In the genomic region with DNA sequence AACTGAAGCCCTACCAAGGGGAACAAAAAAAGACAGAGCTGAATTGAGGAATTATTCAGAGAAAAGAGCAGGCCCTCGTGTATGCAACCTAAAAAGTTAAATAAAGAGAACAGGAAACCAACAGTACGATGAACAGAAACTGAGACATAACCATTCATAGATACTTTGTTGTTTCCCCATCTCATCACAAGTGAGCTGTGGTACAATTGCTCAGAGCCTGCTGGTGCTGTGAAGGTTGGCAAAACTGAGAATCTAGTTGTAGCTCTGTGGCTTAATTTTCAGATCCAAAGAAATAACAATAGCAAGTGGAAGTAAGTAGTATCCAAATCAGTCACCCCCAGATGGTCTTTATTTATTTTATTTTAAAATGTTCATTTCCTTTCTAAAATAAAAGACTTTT, we compare ENCODE assay signal across 28 cellular contexts. TPM values are rescaled to one million over a fixed set of nuclear protein-coding genes. Genes with fewer than 3 reads are reported as not detected.
DNase-seq lines count a peak whose midpoint lies in the region; ATAC-seq, FAIRE-seq and TF ChIP-seq lines count a peak whose summit lies in the region.
"Had no signal": no experiment of that assay in that cellular context is flagged by ENCODE, and none has a peak within 500 bp of the region (broad histone marks: within the 10 kb centered on the region; RNA-seq: fewer than 3 reads in every experiment).

No MANE protein-coding gene starts in this region.

- H3K9me3 ChIP-seq in RWPE2 (ENCODE audit: severe bottlenecking) = no peaks in the 10 kb centered on the region
- H3K9me3 ChIP-seq: ovary, Peyer's patch, right atrium auricular region had no signal

- peaks cover 36% of the 10 kb centered on the region for H3K4me1 ChIP-seq in RWPE2 (ENCODE audit: insufficient read depth, poor library complexity, severe bottlenecking)
- H3K4me1 ChIP-seq: Peyer's patch had no signal

- intact Hi-C loops in left colon (cut with DNase I, micrococcal nuclease) = no loop called here

- peak overlapping the region; percentile 16 for H3K27ac ChIP-seq in RWPE2 (ENCODE audit: poor library complexity, severe bottlenecking)
- H3K27ac ChIP-seq: C4-2B, Peyer's patch, right atrium auricular region had no signal

- no peaks in the 10 kb centered on the region for H3K27me3 ChIP-seq in RWPE2 (ENCODE audit: insufficient read depth, poor library complexity, severe bottlenecking)
- H3K27me3 ChIP-seq: ovary, Peyer's patch, right atrium auricular region had no signal

- TF ChIP-seq CTCF in RWPE2 (IDR thresholded peaks at IDR 0.05; ENCODE audit: poor library complexity, severe bottlenecking) = no peak

- H3K36me3 ChIP-seq in RWPE2 (ENCODE audit: low read depth) = peaks cover 85% of the 10 kb centered on the region
- H3K36me3 ChIP-seq: ovary, Peyer's patch, right atrium auricular region had no signal

- H3K4me3 ChIP-seq in RWPE2 (ENCODE audit: severe bottlenecking) = no peak overlapping the region
- H3K4me3 ChIP-seq: ovary, Peyer's patch, right atrium auricular region had no signal

- peak; percentile 46 for ATAC-seq in GM21390 (IDR thresholded peaks at IDR 0.05; ENCODE audit: unreplicated experiment)
- ATAC-seq in RWPE2 (ENCODE audit: low read depth) = no peak
- ATAC-seq in left colon = no peak
- ATAC-seq in HG03097 (IDR thresholded peaks at IDR 0.05; ENCODE audit: low FRiP score, unreplicated experiment) = no peak
- ATAC-seq in GM21423 (IDR thresholded peaks at IDR 0.05; ENCODE audit: unreplicated experiment) = no peak
- ATAC-seq: activated T-cell treated with anti-CD3 and anti-CD28 coated beads, Interleukin-2, amount 50 U/mL, for 72 hours; esophagus mucosa; naive thymus-derived CD8-positive, alpha-beta T cell; stimulated activated naive CD8-positive, alpha-beta T cell treated with anti-CD3 and anti-CD28 coated beads, Interleukin-15, amount 100 ng/mL, for 72 hours had no signal

- FAIRE-seq in A204.1 (lab: Jason Lieb, UNC) = peak; percentile 82

- DNase-seq in RWPE2 (ENCODE audit: low spot score) = no peak
- peak; percentile 56 for DNase-seq in medulla oblongata (ENCODE audit: extremely low spot score)
- DNase-seq in left colon = no peak
- no peak for DNase-seq in activated naive CD4-positive, alpha-beta T cell treated with Interleukin-2 at 50 U/mL for 16 hours
- DNase-seq: activated CD4-positive, alpha-beta T cell treated with anti-CD3 and anti-CD28 coated beads for 48 hours; activated naive CD4-positive, alpha-beta T cell treated with anti-CD3 and anti-CD28 coated beads, Interleukin-2, amount 10 ng/mL, durations not matched to agents 7 days and 5 days; activated T-cell treated with anti-CD3 and anti-CD28 coated beads, Interleukin-2, amount 50 U/mL, for 72 hours; aorta; effector CD4-positive, alpha-beta T cell; HCEC 1CT; Kasumi-1; naive thymus-derived CD8-positive, alpha-beta T cell; NCI-H1092 treated with DMSO at 0.1 percent for 48 hours; NCI-H1930; NCI-H446; ovary; Peyer's patch; stimulated activated CD4-positive, alpha-beta T cell treated with anti-CD3 and anti-CD28 coated beads, Interleukin-12 subunit alpha, Interleukin-12 subunit beta, amount 100 ng/mL, for 4 hours; stimulated activated CD4-positive, alpha-beta T cell treated with anti-CD3 and anti-CD28 coated beads, Interleukin-4, amount 100 ng/mL, for 4 hours; stimulated activated naive CD8-positive, alpha-beta T cell treated with anti-CD3 and anti-CD28 coated beads, Interleukin-15, amount 100 ng/mL, for 72 hours; trophoblast cell had no signal

RNA-seq across cellular contexts. Expression of gene BLID, which starts 37.7 kb away (rescaled TPM):
- not detected for total RNA-seq in left colon
- total RNA-seq: activated T-cell treated with anti-CD3 and anti-CD28 coated beads, Interleukin-2, amount 50 U/mL, for 72 hours; naive thymus-derived CD8-positive, alpha-beta T cell; Peyer's patch had no signal
